Comparison of ENCODE assay signal across 9 cellular contexts in genomic region chrX:12080265-12080664, GRCh38. TPM values are rescaled to one million over a fixed set of nuclear protein-coding genes. Genes with fewer than 3 reads are reported as not detected.
A peak's percentile ranks its signal among the peaks of the same experiment; 100 is the strongest.
DNase-seq lines count a peak whose midpoint lies in the region; ATAC-seq and TF ChIP-seq lines count a peak whose summit lies in the region.
"Had no signal": no experiment of that assay in that cellular context is flagged by ENCODE, and none has a peak within 500 bp of the region (broad histone marks: within the 10 kb centered on the region; RNA-seq: fewer than 3 reads in every experiment).

No MANE protein-coding gene starts in this region.

- TF ChIP-seq CTCF in Peyer's patch (IDR thresholded peaks at IDR 0.05), result peak in 4 of 6 experiments; percentile 7 to 16 (median 10)

- no peak overlapping the region for H3K4me3 ChIP-seq in Peyer's patch

- no peak overlapping the region for H3K27ac ChIP-seq in Peyer's patch

- ATAC-seq in HG03354 (IDR thresholded peaks at IDR 0.05; ENCODE audit: poor library complexity, severe bottlenecking, unreplicated experiment), result peak; percentile 73

- H3K27me3 ChIP-seq in Peyer's patch, result no peaks in the 10 kb centered on the region

- no peaks in the 10 kb centered on the region for H3K4me1 ChIP-seq in Peyer's patch

- peak; percentile 55 for DNase-seq in DMS53 (lab: John Stamatoyannopoulos, UW)
- DNase-seq in Peyer's patch, result no peak
- DNase-seq in glomerular visceral epithelial cell (ENCODE audit: extremely low spot score), result peak; percentile 19
- no peak for DNase-seq in OCI-M2 (lab: John Stamatoyannopoulos, UW; ENCODE audit: unreplicated experiment)
- no peak for DNase-seq in NCI-H774 (lab: John Stamatoyannopoulos, UW)
- DNase-seq in NCI-H2196 treated with DMSO at 0.1 percent for 48 hours (lab: John Stamatoyannopoulos, UW; ENCODE audit: unreplicated experiment), result no peak
- no peak for DNase-seq in activated T-cell treated with anti-CD3 and anti-CD28 coated beads, Interleukin-2, amount 50 U/mL, for 1 hour

- H3K9me3 ChIP-seq in Peyer's patch, result no peaks in the 10 kb centered on the region

- no peaks in the 10 kb centered on the region for H3K36me3 ChIP-seq in Peyer's patch

- no peak for TF ChIP-seq POLR2A in Peyer's patch (IDR thresholded peaks at IDR 0.05)

RNA-seq across cellular contexts. Expression of gene FRMPD4, which starts 58.0 kb away (rescaled TPM):
- total RNA-seq in Peyer's patch, result under 1 TPM in 1 of 4 donors, not detected in 3; 0.19 TPM
- total RNA-seq: mononuclear cell had no signal

Comparison
In these comparisons a context has a peak if more than half of its experiments do, and no peak if none do; other contexts are left out.
1. DNase-seq: peak in DMS53 (single experiment) and glomerular visceral epithelial cell (single experiment); none in Peyer's patch (0 of 3), OCI-M2 (single experiment), NCI-H774 (single experiment), NCI-H2196 treated with DMSO at 0.1 percent for 48 hours (single experiment) and activated T-cell treated with anti-CD3 and anti-CD28 coated beads, Interleukin-2, amount 50 U/mL, for 1 hour (single experiment).